8 cellular contexts compared by ENCODE assay signal in genomic region chr7:128476402-128477335, GRCh38. TPM values are rescaled to one million over a fixed set of nuclear protein-coding genes. Genes with fewer than 3 reads are reported as not detected.
DNase-seq lines count a peak whose midpoint lies in the region; ATAC-seq and TF ChIP-seq lines count a peak whose summit lies in the region.
"Not testable (repeated sequence)": the region's sequence is repeated elsewhere in the genome, so short reads cannot be mapped to it uniquely, and the experiment has no call there.

Gene METTL2B (plus strand): TSS chr7:128476748. CDS start chr7:128476766, 18 bp downstream.

- peak; percentile 94 for ATAC-seq in HG02798 (IDR thresholded peaks at IDR 0.05; ENCODE audit: poor library complexity, unreplicated experiment)
- ATAC-seq in heart left ventricle = peak; percentile 94 to 99 (median 98)
- ATAC-seq in upper lobe of right lung = peak; percentile 99

- peak in 1 of 2 donors; percentile 75 for TF ChIP-seq POLR2A in heart left ventricle (IDR thresholded peaks at IDR 0.05)

- intact Hi-C loops in heart left ventricle (cut with DNase I) (loop anchor here in 5 of 10 donors (5.0 to 10.0 kb wide), 5 partner anchors 56 to 408 kb away; no protein-coding TSS in a partner anchor), posterior cingulate gyrus (cut with DNase I) (loop anchor here (5.0 kb wide), 1 partner anchor 406 kb away; no protein-coding TSS in a partner anchor)
- intact Hi-C loops in upper lobe of right lung (cut with DNase I) = not testable (repeated sequence)

- 0 to 1% (median 1%) methylated on average over 37 to 62 of the region's 62 CpGs for WGBS in heart left ventricle, 4 donors

- H3K4me3 ChIP-seq in GM12875 (ENCODE audit: low read depth, low read length) (peak within 1 kb of the TSS; percentile 75), adipocyte (ENCODE audit: low read length) (peak within 1 kb of the TSS; percentile 89), heart left ventricle (peak within 1 kb of the TSS; percentile 64 to 98 (median 84)), upper lobe of right lung (peak within 1 kb of the TSS; percentile 72)

- H3K27ac ChIP-seq in heart left ventricle (peak within 1 kb of the TSS; percentile 50 to 88 (median 84)), upper lobe of right lung (peak within 1 kb of the TSS; percentile 81)

- H3K27me3 ChIP-seq in adipocyte (replicated peaks; ENCODE audit: control insufficient read depth, insufficient read depth, low read length); heart left ventricle; upper lobe of right lung: not testable (repeated sequence)

- DNase-seq in NCI-H1417 treated with DMSO at 0.1 percent for 48 hours (lab: John Stamatoyannopoulos, UW) (peak; percentile 68), SW480 (ENCODE audit: low spot score) (peak; percentile 95), adipocyte (ENCODE audit: low read depth) (peak; percentile 98), heart left ventricle (peak; percentile 90 to 94 (median 91)), posterior cingulate gyrus (peak; percentile 84 to 99 (median 94)), upper lobe of right lung (peak; percentile 95)

- H3K4me1 ChIP-seq in adipocyte (ENCODE audit: control insufficient read depth, insufficient read depth, low read length) (peaks cover 12% of the 10 kb centered on the region), heart left ventricle (peaks cover 0 to 20% (median 10%) of the 10 kb centered on the region in 12 donors)
- not testable (repeated sequence) for H3K4me1 ChIP-seq in upper lobe of right lung

- not testable (repeated sequence) for H3K36me3 ChIP-seq in adipocyte (ENCODE audit: control insufficient read depth, insufficient read depth, low read length, severe bottlenecking)
- H3K36me3 ChIP-seq in heart left ventricle (peaks cover 0 to 24% (median 21%) of the 10 kb centered on the region in 9 donors), upper lobe of right lung (peaks cover 21% of the 10 kb centered on the region)

- TF ChIP-seq CTCF in GM12875 (IDR thresholded peaks at IDR 0.05; ENCODE audit: borderline replicate concordance, insufficient read depth, low read depth, low read length) = peak; percentile 45; the same call in 1 of the 2 replicates
- peak in 9 of 12 donors; percentile 9 to 47 (median 36) for TF ChIP-seq CTCF in heart left ventricle (IDR thresholded peaks at IDR 0.05)
- TF ChIP-seq CTCF in upper lobe of right lung (IDR thresholded peaks at IDR 0.05) = peak; percentile 44

- H3K9ac ChIP-seq in adipocyte (ENCODE audit: low read length) = peak within 1 kb of the TSS; percentile 91

- H3K9me3 ChIP-seq in adipocyte (ENCODE audit: control insufficient read depth, low read length); heart left ventricle; upper lobe of right lung: not testable (repeated sequence)

RNA-seq across cellular contexts. Expression of gene METTL2B, which starts in this region (rescaled TPM):
- total RNA-seq in heart left ventricle = 10 to 100 TPM; 15.0 to 24.6 (median 21.4) TPM
- polyA plus RNA-seq in heart left ventricle = 10 to 100 TPM in 1 of 2 donors, 1 to 10 TPM in 1; 9.1 to 20.0 TPM
- total RNA-seq in upper lobe of right lung = 22.1 TPM

Comparison
In these comparisons a context has a peak if more than half of its experiments do, and no peak if none do; other contexts are left out.
1. Peak in every context shown above with its lines: DNase-seq, ATAC-seq, H3K4me3 ChIP-seq and H3K27ac ChIP-seq.